In the genomic region with DNA sequence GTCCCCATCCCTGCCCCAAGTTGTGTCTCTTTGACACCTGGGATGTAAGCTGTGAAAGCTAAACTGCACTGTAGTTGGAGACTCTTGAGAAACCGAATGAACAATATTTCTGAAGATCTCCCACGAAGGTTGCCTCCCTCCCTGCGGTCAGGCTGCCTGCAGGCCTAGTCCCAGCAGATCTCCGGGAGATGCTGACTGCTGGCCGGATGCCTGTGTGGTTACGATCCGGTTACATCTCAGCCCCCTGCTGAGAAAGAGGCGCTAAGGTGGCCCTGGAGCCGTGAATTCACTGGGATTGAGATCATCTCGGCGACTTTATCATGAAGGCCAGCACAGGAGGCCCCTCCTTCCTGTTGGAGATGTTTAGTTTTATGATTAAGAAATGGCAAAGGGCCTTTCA, we compare ENCODE assay signal across 14 cellular contexts.
DNase-seq lines count a peak whose midpoint lies in the region; ATAC-seq and TF ChIP-seq lines count a peak whose summit lies in the region.
"Had no signal": no experiment of that assay in that cellular context is flagged by ENCODE, and none has a peak within 500 bp of the region (broad histone marks: within the 10 kb centered on the region; RNA-seq: fewer than 3 reads in every experiment).

No MANE protein-coding gene starts in this region.

- H3K4me3 Mint-ChIP-seq in CD8-positive, alpha-beta memory T cell, result no peak overlapping the region
- H3K4me3 Mint-ChIP-seq in H9, result no peak overlapping the region
- H3K4me3 Mint-ChIP-seq: activated T-helper 1 cell treated with anti-CD3 and anti-CD28 coated beads, Interleukin-12 subunit alpha, Interleukin-12 subunit beta, Interleukin-2, Interleukin-4 antibody, amounts not matched to agents 30 ng/mL and 10 ng/mL and 1 ng/mL, durations not matched to agents 14 hours and 24 hours and 36 hours; brain had no signal

- ATAC-seq in Right ventricle myocardium superior (ENCODE audit: poor library complexity), result no peak

- H3K4ac ChIP-seq in H9 (ENCODE audit: low read depth, low read length), result no peak overlapping the region

- no peak overlapping the region for H3K56ac ChIP-seq in H9 (ENCODE audit: insufficient read length, low read depth, low read length)

- peaks cover 0 to 19% (median 5%) of the 10 kb centered on the region in 3 donors for H3K36me3 Mint-ChIP-seq in CD8-positive, alpha-beta memory T cell
- H3K36me3 Mint-ChIP-seq in H9 (ENCODE audit: insufficient read depth in 1 of 3, low read depth in 3 of 3), result no peaks in the 10 kb centered on the region
- H3K36me3 Mint-ChIP-seq: brain had no signal

- no peak overlapping the region for H3K4me2 ChIP-seq in H9 (ENCODE audit: insufficient read depth, insufficient read length, low read length)

- intact Hi-C loops in Right ventricle myocardium superior (cut with DNase I) (no loop called here), cardiac septum (cut with DNase I) (no loop called here)

- H3K9ac ChIP-seq in H9 (ENCODE audit: extremely low read depth, insufficient read length, low read length), result no peak overlapping the region

- peaks cover 4 to 12% (median 9%) of the 10 kb centered on the region in 3 donors for H3K4me1 Mint-ChIP-seq in CD8-positive, alpha-beta memory T cell
- H3K4me1 Mint-ChIP-seq in H9, result peaks cover 22 to 24% of the 10 kb centered on the region in 2 experiments

- H3K4me3 ChIP-seq in SJSA1 (no peak overlapping the region), fibroblast of pulmonary artery (replicated peaks; ENCODE audit: low read depth, low read length) (no peak overlapping the region)
- H3K4me3 ChIP-seq in CD8-positive, alpha-beta memory T cell (ENCODE audit: low read length), result no peak overlapping the region
- H3K4me3 ChIP-seq: SK-N-MC, tibial nerve had no signal

- H2BK120ac ChIP-seq in H9 (ENCODE audit: low read depth, low read length, poor library complexity, severe bottlenecking), result no peak overlapping the region

- no peaks in the 10 kb centered on the region for H3K9me3 ChIP-seq in SJSA1 (replicated peaks)
- no peaks in the 10 kb centered on the region for H3K9me3 ChIP-seq in CD8-positive, alpha-beta memory T cell (ENCODE audit: low read length)
- no peaks in the 10 kb centered on the region for H3K9me3 ChIP-seq in H9 (ENCODE audit: control insufficient read depth, low read depth, low read length)
- H3K9me3 ChIP-seq: tibial nerve had no signal

- no peak overlapping the region for H2AFZ ChIP-seq in H9 (ENCODE audit: low read length)

- no peak overlapping the region for H2AK5ac ChIP-seq in H9 (ENCODE audit: insufficient read length, low read length)

- peak; percentile 1 for TF ChIP-seq CTCF in fibroblast of pulmonary artery (IDR thresholded peaks at IDR 0.05; ENCODE audit: low read length, missing control alignments)
- no peak for TF ChIP-seq CTCF in H9 (conservative IDR thresholded peaks at IDR 0.05)

- H4K5ac ChIP-seq in H9 (ENCODE audit: insufficient read length, low read depth, low read length), result no peak overlapping the region

- H3K27me3 ChIP-seq in SJSA1 (replicated peaks), result no peaks in the 10 kb centered on the region
- H3K27me3 ChIP-seq in CD8-positive, alpha-beta memory T cell (ENCODE audit: insufficient read depth, low read length, poor library complexity, severe bottlenecking), result no peaks in the 10 kb centered on the region
- H3K27me3 ChIP-seq in H9 (ENCODE audit: insufficient read depth, low read length), result no peaks in the 10 kb centered on the region
- H3K27me3 ChIP-seq: tibial nerve had no signal

- CTCF ChIA-PET in CD8-positive, alpha-beta memory T cell (lab: Charles Lee), result no interaction called here

- H3K9me3 Mint-ChIP-seq in CD8-positive, alpha-beta memory T cell, result no peaks in the 10 kb centered on the region
- no peaks in the 10 kb centered on the region; a peak in 1 of 5 replicates for H3K9me3 Mint-ChIP-seq in H9
- H3K9me3 Mint-ChIP-seq: activated T-helper 1 cell treated with anti-CD3 and anti-CD28 coated beads, Interleukin-12 subunit alpha, Interleukin-12 subunit beta, Interleukin-2, Interleukin-4 antibody, amounts not matched to agents 30 ng/mL and 10 ng/mL and 1 ng/mL, durations not matched to agents 14 hours and 24 hours and 36 hours had no signal

- no peaks in the 10 kb centered on the region for H3K79me2 ChIP-seq in H9 (ENCODE audit: insufficient read depth, low read length)

- POLR2A ChIA-PET in CD8-positive, alpha-beta memory T cell (lab: Charles Lee), result no interaction called here

- H3K18ac ChIP-seq in H9 (ENCODE audit: insufficient read length, low read depth, low read length), result no peak overlapping the region

- H2BK15ac ChIP-seq in H9 (ENCODE audit: low read depth, low read length), result no peak overlapping the region

- H3K27ac Mint-ChIP-seq in CD8-positive, alpha-beta memory T cell, result peak overlapping the region in 1 of 8 donors; percentile 10
- no peak overlapping the region for H3K27ac Mint-ChIP-seq in H9
- H3K27ac Mint-ChIP-seq: activated T-helper 1 cell treated with anti-CD3 and anti-CD28 coated beads, Interleukin-12 subunit alpha, Interleukin-12 subunit beta, Interleukin-2, Interleukin-4 antibody, amounts not matched to agents 30 ng/mL and 10 ng/mL and 1 ng/mL, durations not matched to agents 14 hours and 24 hours and 36 hours had no signal

- no peaks in the 10 kb centered on the region for H4K20me1 ChIP-seq in H9 (ENCODE audit: control insufficient read depth, insufficient read depth, insufficient read length)

- H2BK5ac ChIP-seq in H9 (ENCODE audit: insufficient read length, low read length), result no peak overlapping the region

- H3K36me3 ChIP-seq in SJSA1, result peaks cover 5% of the 10 kb centered on the region; the same call in 1 of the 2 replicates
- H3K36me3 ChIP-seq in CD8-positive, alpha-beta memory T cell (ENCODE audit: insufficient read depth, low read length), result no peaks in the 10 kb centered on the region
- H3K36me3 ChIP-seq: tibial nerve had no signal

- DNase-seq in Right ventricle myocardium superior (peak; percentile 46), cardiac septum (ENCODE audit: low spot score) (no peak), SJSA1 (ENCODE audit: low read depth in 1 of 2, low spot score in 2 of 2) (peak; percentile 96 to 98), fibroblast of pulmonary artery (ENCODE audit: low read depth) (peak; percentile 91), stromal cell of bone marrow (ENCODE audit: low read depth) (peak; percentile 38), H9 (no peak), OCI-M1 (lab: John Stamatoyannopoulos, UW) (no peak)
- DNase-seq in CD8-positive, alpha-beta memory T cell, result no peak
- DNase-seq: activated CD4-positive, CD25-positive, alpha-beta regulatory T cell treated with anti-CD3 and anti-CD28 coated beads, Interleukin-2, amount 50 U/mL, for 72 hours had no signal

- H3K23me2 ChIP-seq in H9 (ENCODE audit: insufficient read length, low read depth, low read length, poor library complexity, severe bottlenecking), result no peaks in the 10 kb centered on the region

- H2BK12ac ChIP-seq in H9 (ENCODE audit: insufficient read length, low read depth, low read length), result no peak overlapping the region

- no peak overlapping the region for H4K91ac ChIP-seq in H9 (ENCODE audit: insufficient read length, low read depth, low read length)

- no peak overlapping the region for H3T11ph ChIP-seq in H9 (ENCODE audit: low read length)

- no peak overlapping the region for H3K23ac ChIP-seq in H9 (ENCODE audit: insufficient read length, low read depth, low read length)

- H2BK20ac ChIP-seq in H9 (ENCODE audit: low read depth, low read length, poor library complexity, severe bottlenecking), result no peak overlapping the region

- H4K8ac ChIP-seq in H9 (replicated peaks; ENCODE audit: insufficient read length, low read depth, low read length), result no peak overlapping the region

- H3K14ac ChIP-seq in H9 (ENCODE audit: insufficient read depth, low read length), result no peak overlapping the region

- H3K79me1 ChIP-seq in H9 (ENCODE audit: insufficient read depth, low read depth, low read length, poor library complexity, severe bottlenecking), result no peaks in the 10 kb centered on the region

- peak overlapping the region; percentile 75 for H3K27ac ChIP-seq in SJSA1
- H3K27ac ChIP-seq in CD8-positive, alpha-beta memory T cell (ENCODE audit: low read depth, low read length), result no peak overlapping the region
- H3K27ac ChIP-seq in H9 (ENCODE audit: insufficient read length, low read depth, low read length), result no peak overlapping the region
- H3K27ac ChIP-seq: epithelial cell of prostate, SK-N-MC, tibial nerve had no signal

- peaks cover 56% of the 10 kb centered on the region for H3K4me1 ChIP-seq in SJSA1 (replicated peaks)
- H3K4me1 ChIP-seq in CD8-positive, alpha-beta memory T cell (ENCODE audit: insufficient read depth, low read length), result no peaks in the 10 kb centered on the region
- H3K4me1 ChIP-seq in H9 (ENCODE audit: insufficient read depth, low read length), result no peaks in the 10 kb centered on the region; the same call in 1 of the 2 replicates

- H3K27me3 Mint-ChIP-seq in CD8-positive, alpha-beta memory T cell, result no peaks in the 10 kb centered on the region
- no peaks in the 10 kb centered on the region; the same call in 1 of the 2 replicates for H3K27me3 Mint-ChIP-seq in H9 (ENCODE audit: low read depth)
- H3K27me3 Mint-ChIP-seq: brain had no signal

- WGBS in H9 (ENCODE audit: extremely low coverage, insufficient read length, low lambda C conversion rate), result no CpG with 5 or more reads among the region's 11 CpGs

Comparison
In these comparisons a context has a peak if more than half of its experiments do, and no peak if none do; other contexts are left out.
1. DNase-seq: peak in Right ventricle myocardium superior (single experiment), SJSA1 (2 of 2), fibroblast of pulmonary artery (single experiment) and stromal cell of bone marrow (single experiment); none in cardiac septum (single experiment), CD8-positive, alpha-beta memory T cell (0 of 5), H9 (single experiment) and OCI-M1 (single experiment).